ENCODE assay signal across 13 cellular contexts in genomic region chr13:20301391-20302071, GRCh38.
DNase-seq lines count a peak whose midpoint lies in the region; ATAC-seq, FAIRE-seq and TF ChIP-seq lines count a peak whose summit lies in the region.
"Had no signal": no experiment of that assay in that cellular context is flagged by ENCODE, and none has a peak within 500 bp of the region (broad histone marks: within the 10 kb centered on the region; RNA-seq: fewer than 3 reads in every experiment).

No MANE protein-coding gene starts in this region.

- no peak overlapping the region; the same call in 1 of the 2 replicates for H2BK15ac ChIP-seq in H1 (ENCODE audit: low read length)

- H2BK5ac ChIP-seq in H1 (ENCODE audit: low read depth, low read length), result no peak overlapping the region

- no peak overlapping the region for H2AK5ac ChIP-seq in H1 (ENCODE audit: low read depth, low read length)

- no peak for TF ChIP-seq EP300 in H1 (IDR thresholded peaks at IDR 0.05; ENCODE audit: borderline replicate concordance in 1 of 2, low read depth in 2 of 2, low read length in 2 of 2)

- TF ChIP-seq CTCF in H1 (IDR thresholded peaks at IDR 0.05; ENCODE audit: control extremely low read depth in 1 of 3, insufficient read depth in 1 of 3, low read depth in 1 of 3, low read length in 3 of 3) (no peak), smooth muscle cell (IDR thresholded peaks at IDR 0.05; ENCODE audit: borderline replicate concordance, insufficient read depth, poor library complexity, severe bottlenecking) (no peak)

- no peaks in the 10 kb centered on the region for H3K79me2 ChIP-seq in H1 (ENCODE audit: control insufficient read depth in 1 of 2, insufficient read depth in 2 of 2, low read length in 2 of 2)
- H3K79me2 ChIP-seq in smooth muscle cell (ENCODE audit: low read depth), result no peaks in the 10 kb centered on the region

- no peak overlapping the region for H4K5ac ChIP-seq in H1 (ENCODE audit: insufficient read length, low read depth, low read length)

- H3K27ac ChIP-seq in H1 (ENCODE audit: low read depth, low read length), result no peak overlapping the region
- H3K27ac ChIP-seq in smooth muscle cell (ENCODE audit: low read depth), result no peak overlapping the region
- H3K27ac ChIP-seq: sigmoid colon had no signal

- no peak overlapping the region for H2BK20ac ChIP-seq in H1 (ENCODE audit: low read length)

- DNase-seq in H1 (ENCODE audit: low read depth in 1 of 2, low spot score in 2 of 2) (peak in 1 of 2 experiments; percentile 57), iPS-NIHi7 (ENCODE audit: extremely low spot score) (peak; percentile 61), smooth muscle cell (lab: John Stamatoyannopoulos, UW; ENCODE audit: unreplicated experiment) (no peak), NCI-H2081 (lab: John Stamatoyannopoulos, UW) (no peak), GDM1 (lab: John Stamatoyannopoulos, UW) (no peak), NCI-H128 (lab: John Stamatoyannopoulos, UW; ENCODE audit: unreplicated experiment) (no peak)
- DNase-seq: activated CD4-positive, alpha-beta memory T cell treated with anti-CD3 and anti-CD28 coated beads, Interleukin-2, amount 10 ng/mL, durations not matched to agents 7 days and 5 days; activated naive CD4-positive, alpha-beta T cell treated with anti-CD3 and anti-CD28 coated beads, Interleukin-2, amount 10 ng/mL, durations not matched to agents 7 days and 5 days; NCI-H510A; sigmoid colon; T-helper 9 cell had no signal

- H4K91ac ChIP-seq in H1 (replicated peaks; ENCODE audit: insufficient read length, low read length), result no peak overlapping the region

- H3K4me1 ChIP-seq in H1 (replicated peaks in 1 of 4; ENCODE audit: control insufficient read depth in 3 of 4, insufficient read depth in 4 of 4, low read length in 3 of 4) (peaks cover 0 to 5% (median 3%) of the 10 kb centered on the region in 4 experiments; a peak in 3 of 7 replicates), smooth muscle cell (ENCODE audit: low read depth) (no peaks in the 10 kb centered on the region)
- H3K4me1 ChIP-seq: sigmoid colon had no signal

- H3K9me3 ChIP-seq in H1 (ENCODE audit: insufficient read depth in 2 of 2, low read depth in 1 of 2, low read length in 1 of 2), result no peaks in the 10 kb centered on the region
- H3K9me3 ChIP-seq in smooth muscle cell (replicated peaks; ENCODE audit: low read depth), result no peaks in the 10 kb centered on the region
- H3K9me3 ChIP-seq: sigmoid colon had no signal

- H3K4ac ChIP-seq in H1 (replicated peaks; ENCODE audit: insufficient read length, low read depth, low read length), result peak overlapping the region; percentile 75

- no peaks in the 10 kb centered on the region for H4K20me1 ChIP-seq in H1 (replicated peaks in 1 of 2; ENCODE audit: control insufficient read depth in 1 of 2, insufficient read depth in 2 of 2, low read length in 2 of 2)
- no peaks in the 10 kb centered on the region for H4K20me1 ChIP-seq in smooth muscle cell (ENCODE audit: low read depth)

- H3K27me3 ChIP-seq in H1 (replicated peaks in 1 of 4; ENCODE audit: control insufficient read depth in 3 of 4, extremely low read depth in 1 of 4, insufficient read depth in 3 of 4, low read length in 3 of 4), result peaks cover 3 to 30% (median 14%) of the 10 kb centered on the region in 4 experiments; a peak in 6 of 7 replicates
- no peaks in the 10 kb centered on the region for H3K27me3 ChIP-seq in smooth muscle cell (ENCODE audit: low read depth)

- 7% methylated on average over 36 of the region's 56 CpGs; no CpG with 5 or more reads in 1 of the 2 experiments for WGBS in H1 (ENCODE audit: extremely low coverage in 1 of 2, insufficient coverage in 1 of 2, insufficient read length in 1 of 2, insufficient replicate concordance in 2 of 2, low coverage in 1 of 2, low lambda C conversion rate in 2 of 2, missing lambda C conversion rate in 1 of 2), 2 experiments
- WGBS in smooth muscle cell (ENCODE audit: low lambda C conversion rate), result 38% methylated on average over 49 of the region's 56 CpGs

- H3K23me2 ChIP-seq in H1 (ENCODE audit: low read depth, low read length), result peaks cover 4% of the 10 kb centered on the region; the same call in 1 of the 2 replicates

- no peaks in the 10 kb centered on the region for H3F3A ChIP-seq in smooth muscle cell (ENCODE audit: low read depth)

- H3K4me2 ChIP-seq in H1 (ENCODE audit: insufficient read depth in 1 of 2, low read depth in 2 of 2, low read length in 2 of 2), result peak overlapping the region; percentile 55 to 87
- peak overlapping the region; percentile 84 for H3K4me2 ChIP-seq in smooth muscle cell

- TF ChIP-seq POLR2A in H1 (IDR thresholded peaks at IDR 0.05; ENCODE audit: control extremely low read depth in 1 of 2, low read depth in 2 of 2, low read length in 2 of 2), result no peak

- peak overlapping the region; percentile 90 for H4K8ac ChIP-seq in H1 (ENCODE audit: extremely low read depth, insufficient read depth, low read length)

- H3K14ac ChIP-seq in H1 (ENCODE audit: insufficient read length), result no peak overlapping the region

- TF ChIP-seq RAD21 in H1 (IDR thresholded peaks at IDR 0.05 in 1 of 2, conservative IDR thresholded peaks at IDR 0.05 in 1 of 2; ENCODE audit: low read depth in 2 of 2, low read length in 2 of 2), result no peak

- CTCF ChIA-PET in H1 (lab: Charles Lee; ENCODE audit: partially characterized antibody), result interaction anchor here (1.2 to 1.3 kb wide), 2 partner anchors 13 to 187 kb away, joined by 7 to 8 read pairs; no protein-coding TSS in a partner anchor

- H3K4me3 ChIP-seq in H1 (ENCODE audit: extremely low read depth in 1 of 4, insufficient read depth in 2 of 4, low read depth in 3 of 4, low read length in 4 of 4) (peak overlapping the region; percentile 26 to 62 (median 56)), smooth muscle cell (peak overlapping the region; percentile 35)

- no peak for FAIRE-seq in H1 (lab: Jason Lieb, UNC)

- no peak overlapping the region for H3K23ac ChIP-seq in H1 (ENCODE audit: insufficient read length)

- H2AFZ ChIP-seq in H1 (ENCODE audit: low read length) (peak overlapping the region; percentile 91), smooth muscle cell (ENCODE audit: low read depth) (peak overlapping the region; percentile 61)

- H2BK12ac ChIP-seq in H1 (ENCODE audit: low read depth, low read length), result peak overlapping the region; percentile 68; the same call in 1 of the 2 replicates

- H3K79me1 ChIP-seq in H1 (ENCODE audit: low read depth, low read length), result no peaks in the 10 kb centered on the region

- H3K56ac ChIP-seq in H1 (replicated peaks; ENCODE audit: insufficient read length, low read depth, low read length), result peak overlapping the region; percentile 32

- ATAC-seq in SK-N-SH treated with all-trans-retinoic acid at 6 μM for 48 hours, result peak; percentile 24; the same call in 2 of the 3 replicates
- ATAC-seq in GM19395 (IDR thresholded peaks at IDR 0.05; ENCODE audit: unreplicated experiment), result no peak

- no peak overlapping the region for H2BK120ac ChIP-seq in H1 (replicated peaks; ENCODE audit: low read depth, low read length)

- peak overlapping the region; percentile 75; the same call in 1 of the 2 replicates for H3K18ac ChIP-seq in H1 (ENCODE audit: extremely low read depth, low read length)

- POLR2A ChIA-PET in H1 (lab: Charles Lee; ENCODE audit: partially characterized antibody), result no interaction called here

- H3K9ac ChIP-seq in H1 (replicated peaks in 1 of 4; ENCODE audit: extremely low read depth in 1 of 4, low read depth in 3 of 4, low read length in 3 of 4) (peak overlapping the region in 2 of 4 experiments; percentile 33 to 35; a peak in 3 of 7 replicates), smooth muscle cell (ENCODE audit: low read depth) (no peak overlapping the region)

- H3K36me3 ChIP-seq in H1 (ENCODE audit: control insufficient read depth in 2 of 4, insufficient read depth in 4 of 4, low read length in 3 of 4) (no peaks in the 10 kb centered on the region), smooth muscle cell (ENCODE audit: low read depth) (no peaks in the 10 kb centered on the region)
- H3K36me3 ChIP-seq: sigmoid colon had no signal

TF ChIP-seq in SK-N-SH treated with all-trans-retinoic acid at 6 μM for 48 hours, 23 proteins besides CTCF, POLR2A, EP300 and RAD21 (continues in another document):
- TF ChIP-seq GLIS3 (CRISPR knock-in tag; IDR thresholded peaks at IDR 0.05), result no peak

TF ChIP-seq in H1, 55 proteins besides CTCF, POLR2A, EP300 and RAD21 (continues in another document):
- peak; percentile 68 for TF ChIP-seq EZH2 (IDR thresholded peaks at IDR 0.05; ENCODE audit: low read depth, low read length, severe bottlenecking)
- peak; percentile 47; the same call in 1 of the 2 replicates for TF ChIP-seq TAF1 (IDR thresholded peaks at IDR 0.05; ENCODE audit: low read depth, low read length)
- no peak for TF ChIP-seq CREB1 (IDR thresholded peaks at IDR 0.05)
- peak; percentile 36; the same call in 1 of the 2 replicates for TF ChIP-seq RBBP5 (IDR thresholded peaks at IDR 0.05; ENCODE audit: borderline replicate concordance, low read depth, low read length)
- TF ChIP-seq PHF8 (conservative IDR thresholded peaks at IDR 0.05; ENCODE audit: low read depth, low read length), result peak; percentile 24; the same call in 1 of the 2 replicates
- TF ChIP-seq SUZ12 (IDR thresholded peaks at IDR 0.05; ENCODE audit: low read length), result peak; percentile 78
- TF ChIP-seq USF2 (IDR thresholded peaks at IDR 0.05; ENCODE audit: low read length), result no peak
- TF ChIP-seq BACH1 (IDR thresholded peaks at IDR 0.05; ENCODE audit: low read length), result 0 out of 2 replicates have a peak, but pooled peaks have one; percentile 28
- no peak for TF ChIP-seq SP2 (IDR thresholded peaks at IDR 0.05; ENCODE audit: low read length)
- TF ChIP-seq ATF3 (IDR thresholded peaks at IDR 0.05; ENCODE audit: insufficient read depth, low read depth, low read length), result no peak
- no peak for TF ChIP-seq RFX5 (IDR thresholded peaks at IDR 0.05; ENCODE audit: borderline replicate concordance, low read depth, low read length)
